22 cellular contexts compared by ENCODE assay signal in the genomic region with DNA sequence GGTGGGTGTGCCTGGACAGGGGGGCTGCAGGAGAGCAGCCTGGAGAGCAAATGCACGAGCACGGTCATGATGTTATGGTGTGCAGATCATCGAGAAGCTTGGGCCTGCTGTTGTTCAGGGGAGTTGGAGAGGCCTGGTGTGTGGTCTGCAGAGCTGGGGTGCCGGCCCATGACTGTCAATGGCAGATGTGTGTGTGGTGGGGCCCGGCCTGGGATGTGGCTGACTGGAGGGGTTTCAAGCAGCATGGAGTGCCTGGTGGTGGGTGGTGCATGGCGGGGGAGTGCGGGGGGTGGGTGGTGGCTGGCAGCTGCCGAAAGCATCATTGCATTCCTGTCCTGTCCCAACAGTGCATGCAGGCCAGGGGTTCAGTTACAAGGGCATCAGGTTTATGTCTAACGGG.
A peak's percentile ranks its signal among the peaks of the same experiment; 100 is the strongest.
DNase-seq lines count a peak whose midpoint lies in the region; ATAC-seq and TF ChIP-seq lines count a peak whose summit lies in the region.
"Had no signal": no experiment of that assay in that cellular context is flagged by ENCODE, and none has a peak within 500 bp of the region (broad histone marks: within the 10 kb centered on the region; RNA-seq: fewer than 3 reads in every experiment).

No MANE protein-coding gene starts in this region.

- H3K9me3 Mint-ChIP-seq in endodermal cell, result no peaks in the 10 kb centered on the region
- no peaks in the 10 kb centered on the region for H3K9me3 Mint-ChIP-seq in neural crest cell
- H3K9me3 Mint-ChIP-seq: HFFc6 had no signal

- no peak overlapping the region for H3K9ac ChIP-seq in endodermal cell (ENCODE audit: extremely low read depth, low read length, poor library complexity, severe bottlenecking)
- H3K9ac ChIP-seq: BLaER1 treated with 17β-estradiol and CSF1 and Interleukin-3, amounts not matched to agents 10 nM and 100 nM had no signal

- WGBS in endodermal cell (ENCODE audit: insufficient coverage in 1 of 2, insufficient read length in 1 of 2), 2 experiments, result 94 to 97% methylated on average over 5 to 9 of the region's 9 CpGs

- H3K4me1 Mint-ChIP-seq in endodermal cell (no peaks in the 10 kb centered on the region), neural crest cell (peaks cover 23% of the 10 kb centered on the region)
- H3K4me1 Mint-ChIP-seq: B cell; CD4-positive, CD25-positive, alpha-beta regulatory T cell; CD8-positive, alpha-beta memory T cell had no signal

- H3K9me3 ChIP-seq in endodermal cell (ENCODE audit: control insufficient read depth, low read length), result no peaks in the 10 kb centered on the region
- H3K9me3 ChIP-seq: BLaER1 treated with 17β-estradiol and CSF1 and Interleukin-3, amounts not matched to agents 10 nM and 100 nM had no signal

- ATAC-seq in left lobe of liver, result no peak
- no peak for ATAC-seq in HG02759 (IDR thresholded peaks at IDR 0.05; ENCODE audit: unreplicated experiment)
- ATAC-seq: GM12878, HCT116 had no signal

- H3K27ac Mint-ChIP-seq in endodermal cell, result peak overlapping the region; percentile 41
- peak overlapping the region; percentile 31 for H3K27ac Mint-ChIP-seq in neural crest cell (ENCODE audit: unreplicated experiment)
- H3K27ac Mint-ChIP-seq: B cell; CD8-positive, alpha-beta memory T cell; HFFc6 had no signal

- H3K27ac ChIP-seq in endodermal cell (ENCODE audit: low read depth, low read length), result no peak overlapping the region
- H3K27ac ChIP-seq: BLaER1 treated with 17β-estradiol and CSF1 and Interleukin-3, amounts not matched to agents 10 nM and 100 nM; HL-60 had no signal

- no peak for TF ChIP-seq CTCF in endodermal cell (conservative IDR thresholded peaks at IDR 0.05)
- TF ChIP-seq CTCF in neural crest cell (conservative IDR thresholded peaks at IDR 0.05), result no peak

- no peaks in the 10 kb centered on the region for H3K4me1 ChIP-seq in endodermal cell (ENCODE audit: control insufficient read depth, insufficient read depth, low read length)
- H3K4me1 ChIP-seq: BLaER1 treated with 17β-estradiol and CSF1 and Interleukin-3, amounts not matched to agents 10 nM and 100 nM had no signal

- no peaks in the 10 kb centered on the region for H3K27me3 ChIP-seq in endodermal cell (ENCODE audit: control insufficient read depth, insufficient read depth, low read length, poor library complexity, severe bottlenecking)
- H3K27me3 ChIP-seq: BLaER1 treated with 17β-estradiol and CSF1 and Interleukin-3, amounts not matched to agents 10 nM and 100 nM had no signal

- peaks cover 84% of the 10 kb centered on the region for H3K36me3 Mint-ChIP-seq in endodermal cell (ENCODE audit: low read depth)
- peaks cover 32% of the 10 kb centered on the region for H3K36me3 Mint-ChIP-seq in neural crest cell (ENCODE audit: low read depth)
- H3K36me3 Mint-ChIP-seq: CD4-positive, CD25-positive, alpha-beta regulatory T cell; CD8-positive, alpha-beta memory T cell had no signal

- H3K36me3 ChIP-seq in endodermal cell (ENCODE audit: control insufficient read depth, insufficient read depth, low read length), result peaks cover 55% of the 10 kb centered on the region
- H3K36me3 ChIP-seq: BLaER1 treated with 17β-estradiol and CSF1 and Interleukin-3, amounts not matched to agents 10 nM and 100 nM had no signal

- H3K4me3 ChIP-seq in endodermal cell (ENCODE audit: low read length), result no peak overlapping the region
- H3K4me3 ChIP-seq: BLaER1 treated with 17β-estradiol and CSF1 and Interleukin-3, amounts not matched to agents 10 nM and 100 nM; GM12878 had no signal

- no peak overlapping the region for H3K4me3 Mint-ChIP-seq in endodermal cell
- no peak overlapping the region for H3K4me3 Mint-ChIP-seq in neural crest cell
- H3K4me3 Mint-ChIP-seq: B cell; CD4-positive, CD25-positive, alpha-beta regulatory T cell; CD8-positive, alpha-beta memory T cell; HFFc6 had no signal

- no peaks in the 10 kb centered on the region for H3K27me3 Mint-ChIP-seq in endodermal cell (ENCODE audit: insufficient read depth)
- H3K27me3 Mint-ChIP-seq in neural crest cell (ENCODE audit: low read depth), result no peaks in the 10 kb centered on the region
- H3K27me3 Mint-ChIP-seq: B cell; CD4-positive, CD25-positive, alpha-beta regulatory T cell had no signal

- DNase-seq in endodermal cell (peak; percentile 20), left lobe of liver (ENCODE audit: low spot score) (peak; percentile 28), neural crest cell (ENCODE audit: low read depth, low spot score) (no peak), ureter (ENCODE audit: low spot score) (peak; percentile 31), iPS-NIHi11 (ENCODE audit: low spot score) (no peak), NOMO-1 (lab: John Stamatoyannopoulos, UW; ENCODE audit: unreplicated experiment in 2 of 2) (no peak)
- DNase-seq: CD4-positive, CD25-positive, alpha-beta regulatory T cell; CD8-positive, alpha-beta memory T cell; COR-L47; DMS 273 treated with DMSO at 0.1 percent for 48 hours; DMS53; DND-41; EL; GOT3; H7; HFFc6 had no signal

Comparison
In these comparisons a context has a peak if more than half of its experiments do, and no peak if none do; other contexts are left out.
1. DNase-seq: peak in endodermal cell (single experiment), left lobe of liver (single experiment) and ureter (single experiment); none in neural crest cell (single experiment), iPS-NIHi11 (single experiment) and NOMO-1 (0 of 2).